ENCODE assay signal across 8 cellular contexts in genomic region chr3:172102123-172102882, GRCh38.
DNase-seq lines count a peak whose midpoint lies in the region; ATAC-seq, FAIRE-seq and TF ChIP-seq lines count a peak whose summit lies in the region.

No MANE protein-coding gene starts in this region.

- POLR2A ChIA-PET in K562 (lab: Yijun Ruan, JAX) = interaction anchor here (0.7 to 2.0 kb wide), 6 partner anchors 10 to 893 kb away, joined by 3 to 6 read pairs (median 4); no protein-coding TSS in a partner anchor

- peaks cover 98% of the 10 kb centered on the region for H3K79me2 ChIP-seq in K562 (ENCODE audit: control insufficient read depth, insufficient read depth, low read length)

- FAIRE-seq in K562 (lab: Jason Lieb, UNC) = no peak

- peak; percentile 55 for ATAC-seq in K562

- H3K27ac ChIP-seq in K562 (ENCODE audit: extremely low read depth, low read depth, low read length) = peak overlapping the region; percentile 40; the same call in 2 of the 3 replicates
- H3K27ac ChIP-seq in endodermal cell (ENCODE audit: low read depth, low read length) = no peak overlapping the region

- H3K9ac ChIP-seq in K562 (ENCODE audit: insufficient read depth in 1 of 2, low read depth in 2 of 2, low read length in 2 of 2) = peak overlapping the region in 1 of 2 experiments; percentile 66; a peak in 1 of 4 replicates
- no peak overlapping the region for H3K9ac ChIP-seq in endodermal cell (ENCODE audit: extremely low read depth, low read length, poor library complexity, severe bottlenecking)

- 38% methylated on average over 5 of the region's 5 CpGs for WGBS in K562 (ENCODE audit: insufficient coverage, low coverage, missing lambda C conversion rate)
- WGBS in endodermal cell (ENCODE audit: insufficient coverage in 1 of 2, insufficient read length in 1 of 2), 2 experiments = 79 to 96% methylated on average over 3 to 5 of the region's 5 CpGs

- BruUV-seq in K562 (replicated peaks; lab: Mats Ljungman, UMichigan) = no TSS peak

- TF ChIP-seq RAD21 in K562 (CRISPR knock-in tag; conservative IDR thresholded peaks at IDR 0.05 in 1 of 2, IDR thresholded peaks at IDR 0.05 in 1 of 2) = no peak

- H2AFZ ChIP-seq in K562 (ENCODE audit: low read depth, low read length) = peak overlapping the region; percentile 65; the same call in 1 of the 2 replicates

- no peak for TF ChIP-seq EP300 in K562 (IDR thresholded peaks at IDR 0.05; ENCODE audit: low read length)

- no peak overlapping the region for H3K4me3 Mint-ChIP-seq in endodermal cell

- H3K4me3 ChIP-seq in K562 = no peak overlapping the region
- H3K4me3 ChIP-seq in endodermal cell (ENCODE audit: low read length) = no peak overlapping the region

- intact Hi-C loops in K562 (cut with micrococcal nuclease) = no loop called here

- H3K4me2 ChIP-seq in K562 (ENCODE audit: insufficient read depth, low read length) = peak overlapping the region; percentile 53

- no peaks in the 10 kb centered on the region for H3K9me1 ChIP-seq in K562 (ENCODE audit: control insufficient read depth, insufficient read depth, low read length)

- peaks cover 62% of the 10 kb centered on the region for H3K4me1 Mint-ChIP-seq in endodermal cell

- H3K9me3 ChIP-seq in K562 (replicated peaks; ENCODE audit: control insufficient read depth, insufficient read depth, low read depth, low read length) (no peaks in the 10 kb centered on the region), endodermal cell (ENCODE audit: control insufficient read depth, low read length) (no peaks in the 10 kb centered on the region)

- DNase-seq in activated CD8-positive, alpha-beta memory T cell treated with anti-CD3 and anti-CD28 coated beads for 24 hours = peak; percentile 67
- DNase-seq in activated CD8-positive, alpha-beta memory T cell treated with anti-CD3 and anti-CD28 coated beads, Interleukin-2, amount 50 U/mL, for 48 hours = no peak
- peak; percentile 68 for DNase-seq in NOMO-1 treated with DMSO at 0.1 percent for 48 hours (lab: John Stamatoyannopoulos, UW; ENCODE audit: unreplicated experiment)
- DNase-seq in K562 (ENCODE audit: extremely low read depth in 1 of 4, low spot score in 3 of 4) = no peak
- peak; percentile 9 for DNase-seq in stimulated activated CD8-positive, alpha-beta memory T cell treated with anti-CD3 and anti-CD28 coated beads, Interleukin-12 subunit alpha, Interleukin-12 subunit beta, amount 100 ng/mL, for 4 hours (ENCODE audit: low read depth)
- no peak for DNase-seq in endodermal cell
- DNase-seq in NCI-H2196 (lab: John Stamatoyannopoulos, UW; ENCODE audit: unreplicated experiment) = no peak
- no peak for DNase-seq in hepatic stellate cell (ENCODE audit: low spot score)

- no peak for TF ChIP-seq POLR2A in K562 (conservative IDR thresholded peaks at IDR 0.05)

- H3K4me1 ChIP-seq in K562 (replicated peaks in 1 of 2; ENCODE audit: control insufficient read depth in 2 of 2, insufficient read depth in 2 of 2, low read length in 2 of 2) (peaks cover 4 to 46% of the 10 kb centered on the region in 2 experiments; a peak in 4 of 5 replicates), endodermal cell (ENCODE audit: control insufficient read depth, insufficient read depth, low read length) (peaks cover 16% of the 10 kb centered on the region)

- H4K20me1 ChIP-seq in K562 (replicated peaks; ENCODE audit: control insufficient read depth, insufficient read depth, low read length) = 0 out of 2 replicates have a peak, but pooled peaks cover 2% of the 10 kb centered on the region

- TF ChIP-seq CTCF in K562 (IDR thresholded peaks at IDR 0.05 in 2 of 3, conservative IDR thresholded peaks at IDR 0.05 in 1 of 3; ENCODE audit: insufficient read depth in 2 of 3, low read depth in 1 of 3, low read length in 3 of 3) (no peak), endodermal cell (conservative IDR thresholded peaks at IDR 0.05) (no peak)

- in situ Hi-C loops in K562 (cut with MboI) = no loop called here

- H3K9me3 Mint-ChIP-seq in endodermal cell = no peaks in the 10 kb centered on the region

- CTCF ChIA-PET in K562 (lab: Yijun Ruan, JAX; ENCODE audit: low intra/inter-chr PET ratio) = no interaction called here

- no peak overlapping the region for H3K27ac Mint-ChIP-seq in endodermal cell

- H3K36me3 Mint-ChIP-seq in endodermal cell (ENCODE audit: low read depth) = peaks cover 2% of the 10 kb centered on the region

- H3K27me3 Mint-ChIP-seq in endodermal cell (ENCODE audit: insufficient read depth) = no peaks in the 10 kb centered on the region

- no peaks in the 10 kb centered on the region for H3K27me3 ChIP-seq in K562 (ENCODE audit: control insufficient read depth in 2 of 2, insufficient read depth in 2 of 2, low read length in 2 of 2)
- H3K27me3 ChIP-seq in endodermal cell (ENCODE audit: control insufficient read depth, insufficient read depth, low read length, poor library complexity, severe bottlenecking) = no peaks in the 10 kb centered on the region

- H3K36me3 ChIP-seq in K562 (ENCODE audit: control insufficient read depth, insufficient read depth, low read length) (no peaks in the 10 kb centered on the region), endodermal cell (ENCODE audit: control insufficient read depth, insufficient read depth, low read length) (peaks cover 14% of the 10 kb centered on the region)

TF ChIP-seq in K562, 482 proteins besides CTCF, POLR2A, EP300 and RAD21:
- no peak for TF ChIP-seq CHD4 (IDR thresholded peaks at IDR 0.05; ENCODE audit: insufficient read depth, insufficient replicate concordance, low read depth, low read length, poor library complexity, severe bottlenecking)
- TF ChIP-seq SPI1 (IDR thresholded peaks at IDR 0.05; ENCODE audit: borderline replicate concordance, low read depth, low read length) = peak; percentile 54; the same call in 1 of the 2 replicates

Comparison
In these comparisons a context has a peak if more than half of its experiments do, and no peak if none do; other contexts are left out.
1. DNase-seq: peak in activated CD8-positive, alpha-beta memory T cell treated with anti-CD3 and anti-CD28 coated beads for 24 hours (single experiment), NOMO-1 treated with DMSO at 0.1 percent for 48 hours (single experiment) and stimulated activated CD8-positive, alpha-beta memory T cell treated with anti-CD3 and anti-CD28 coated beads, Interleukin-12 subunit alpha, Interleukin-12 subunit beta, amount 100 ng/mL, for 4 hours (single experiment); none in activated CD8-positive, alpha-beta memory T cell treated with anti-CD3 and anti-CD28 coated beads, Interleukin-2, amount 50 U/mL, for 48 hours (single experiment), K562 (0 of 4), endodermal cell (single experiment), NCI-H2196 (single experiment) and hepatic stellate cell (single experiment).